Comparison of ENCODE assay signal across 27 cellular contexts in the genomic region with DNA sequence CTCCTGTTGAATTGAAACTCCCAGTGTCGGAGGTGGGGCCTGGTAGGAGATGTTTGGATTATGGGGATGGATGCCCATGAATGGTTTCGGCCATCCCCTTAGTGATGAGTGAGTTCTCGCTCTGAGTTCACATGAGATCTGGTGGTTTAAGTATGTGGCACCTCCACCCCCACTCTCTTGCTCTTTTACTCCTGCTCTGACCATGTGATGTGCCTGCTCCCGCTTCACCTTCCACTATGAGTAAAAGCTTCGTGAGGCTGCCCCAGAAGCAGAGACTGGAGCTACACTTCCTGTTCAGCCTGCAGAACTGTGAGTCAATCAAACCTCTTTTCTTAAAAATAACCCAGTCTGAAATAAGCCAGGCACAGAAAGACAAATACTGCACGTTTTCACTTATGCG.
"Had no signal": no experiment of that assay in that cellular context is flagged by ENCODE, and none has a peak within 500 bp of the region (broad histone marks: within the 10 kb centered on the region; RNA-seq: fewer than 3 reads in every experiment).

No MANE protein-coding gene starts in this region.

- H3K36me3 Mint-ChIP-seq: activated naive CD8-positive, alpha-beta T cell; natural killer cell treated with Interleukin-12 subunit alpha and Interleukin-12 subunit beta and Interleukin-15 and Interleukin-18, amount 100 ng/mL, for 72 hours; stimulated activated naive B cell treated with anti-CD40 and anti-IgM and Interleukin-4, amounts not matched to agents 10 μg/mL and 1 μg/mL and 100 μg/mL, for 72 hours had no signal

- H3K9me3 Mint-ChIP-seq: central memory CD8-positive, alpha-beta T cell had no signal

- H3K4me3 ChIP-seq: esophagus squamous epithelium, heart right ventricle, left ventricle myocardium inferior, lung, mucosa of descending colon, ovary, right lobe of liver, SK-N-MC, testis had no signal

- H3K36me3 ChIP-seq: esophagus squamous epithelium, heart right ventricle, left ventricle myocardium inferior, ovary, right lobe of liver had no signal

- H3K27me3 ChIP-seq: esophagus squamous epithelium, heart right ventricle, ovary, right lobe of liver, testis had no signal

- H3K27ac ChIP-seq: epithelial cell of prostate, esophagus squamous epithelium, heart right ventricle, left ventricle myocardium inferior, ovary, right lobe of liver, SK-N-MC, testis had no signal

- DNase-seq: activated CD4-positive, alpha-beta T cell treated with anti-CD3 and anti-CD28 coated beads, Interleukin-2, amount 50 U/mL, for 1 hour; activated CD4-positive, CD25-positive, alpha-beta regulatory T cell; activated CD8-positive, alpha-beta memory T cell treated with anti-CD3 and anti-CD28 coated beads, Interleukin-2, amount 50 U/mL, for 4 hours; activated gamma-delta T cell; anterior cingulate cortex; effector CD8-positive, alpha-beta T cell; esophagus squamous epithelium; foreskin melanocyte; heart right ventricle; left ventricle myocardium inferior; mesendoderm; mucosa of descending colon; ovary; right lobe of liver; SIG-M5; stimulated activated CD4-positive, alpha-beta T cell treated with anti-CD3 and anti-CD28 coated beads, Interleukin-4, amount 100 ng/mL, for 1 hour; stimulated activated naive B cell treated with anti-CD40 and anti-IgM and Interleukin-4, amounts not matched to agents 10 μg/mL and 1 μg/mL and 100 μg/mL, for 72 hours; testis; trophoblast cell had no signal

- H3K27ac Mint-ChIP-seq: activated naive CD8-positive, alpha-beta T cell; activated T-helper 1 cell treated with anti-CD3 and anti-CD28 coated beads, Interleukin-12 subunit alpha, Interleukin-12 subunit beta, Interleukin-2, Interleukin-4 antibody, amounts not matched to agents 30 ng/mL and 10 ng/mL and 1 ng/mL, durations not matched to agents 14 hours and 24 hours and 36 hours; natural killer cell treated with Interleukin-12 subunit alpha and Interleukin-12 subunit beta and Interleukin-15 and Interleukin-18, amount 100 ng/mL, for 72 hours; progenitor cell of endocrine pancreas; stimulated activated naive B cell treated with anti-CD40 and anti-IgM and Interleukin-4, amounts not matched to agents 10 μg/mL and 1 μg/mL and 100 μg/mL, for 72 hours had no signal

- H3K9me3 ChIP-seq: esophagus squamous epithelium, mucosa of descending colon, ovary, right lobe of liver, testis had no signal

- H3K4me1 ChIP-seq: esophagus squamous epithelium, heart right ventricle, left ventricle myocardium inferior, right lobe of liver, testis had no signal

- H3K4me3 Mint-ChIP-seq: activated naive CD8-positive, alpha-beta T cell; activated T-helper 1 cell treated with anti-CD3 and anti-CD28 coated beads, Interleukin-12 subunit alpha, Interleukin-12 subunit beta, Interleukin-2, Interleukin-4 antibody, amounts not matched to agents 30 ng/mL and 10 ng/mL and 1 ng/mL, durations not matched to agents 14 hours and 24 hours and 36 hours; central memory CD8-positive, alpha-beta T cell; natural killer cell treated with Interleukin-12 subunit alpha and Interleukin-12 subunit beta and Interleukin-15 and Interleukin-18, amount 100 ng/mL, for 72 hours; stimulated activated naive B cell treated with anti-CD40 and anti-IgM and Interleukin-4, amounts not matched to agents 10 μg/mL and 1 μg/mL and 100 μg/mL, for 72 hours had no signal

- ATAC-seq: heart right ventricle; mucosa of descending colon; natural killer cell treated with Interleukin-12 subunit alpha and Interleukin-12 subunit beta and Interleukin-15 and Interleukin-18, amount 100 ng/mL, for 72 hours; right lobe of liver; stimulated activated naive B cell treated with anti-CD40 and anti-IgM and Interleukin-4, amounts not matched to agents 10 μg/mL and 1 μg/mL and 100 μg/mL, for 72 hours had no signal

- H3K4me1 Mint-ChIP-seq: central memory CD8-positive, alpha-beta T cell; stimulated activated naive B cell treated with anti-CD40 and anti-IgM and Interleukin-4, amounts not matched to agents 10 μg/mL and 1 μg/mL and 100 μg/mL, for 72 hours had no signal
